8 cellular contexts compared by ENCODE assay signal in the genomic region with DNA sequence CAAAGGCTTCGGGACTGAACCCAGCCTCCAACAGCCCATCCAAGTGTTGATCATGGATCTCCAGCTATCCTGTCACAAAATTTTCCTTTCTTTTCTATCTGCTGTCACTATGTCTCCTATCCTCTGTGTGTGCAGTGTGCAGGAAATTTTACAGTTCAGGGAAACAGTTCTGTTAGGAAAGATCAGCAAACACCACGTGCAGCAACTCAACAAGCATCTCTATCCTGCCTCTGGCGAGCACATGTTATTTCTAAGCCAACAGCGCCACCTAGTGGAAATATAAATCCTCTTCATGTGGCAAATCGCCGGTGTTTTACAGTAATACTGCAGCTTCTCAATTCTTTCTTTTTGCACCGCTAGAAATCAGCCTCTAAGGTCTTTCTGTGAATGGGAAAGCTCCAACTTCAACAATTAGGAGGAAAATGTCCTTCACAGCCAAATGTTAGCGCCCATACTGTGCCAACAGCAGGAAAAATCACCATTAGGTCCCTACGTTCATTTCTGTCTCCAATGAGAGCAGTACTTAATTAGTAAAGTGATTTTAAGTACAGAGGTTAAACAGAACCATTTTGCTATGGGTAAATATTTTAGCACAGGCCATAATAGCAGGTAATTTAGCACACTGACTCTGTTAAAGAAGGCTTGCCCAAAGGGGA. TPM values are rescaled to one million over a fixed set of nuclear protein-coding genes. Genes with fewer than 3 reads are reported as not detected.
A peak's percentile ranks its signal among the peaks of the same experiment; 100 is the strongest.
DNase-seq lines count a peak whose midpoint lies in the region; ATAC-seq and TF ChIP-seq lines count a peak whose summit lies in the region.

No MANE protein-coding gene starts in this region.

- peaks cover 1% of the 10 kb centered on the region for H3K4me1 Mint-ChIP-seq in activated T-cell treated with anti-CD3 and anti-CD28 coated beads, Interleukin-2, amount 50 U/mL, for 24 hours (ENCODE audit: low read depth)
- H3K4me1 Mint-ChIP-seq in MCF 10A (ENCODE audit: insufficient read depth, unreplicated experiment): peaks cover 6% of the 10 kb centered on the region

- no peak overlapping the region for H3K4me3 Mint-ChIP-seq in activated T-cell treated with anti-CD3 and anti-CD28 coated beads, Interleukin-2, amount 50 U/mL, for 24 hours
- no peak overlapping the region for H3K4me3 Mint-ChIP-seq in MCF 10A (ENCODE audit: unreplicated experiment)

- peaks cover 27% of the 10 kb centered on the region for H3K27me3 Mint-ChIP-seq in activated T-cell treated with anti-CD3 and anti-CD28 coated beads, Interleukin-2, amount 50 U/mL, for 24 hours
- H3K27me3 Mint-ChIP-seq in MCF 10A (ENCODE audit: insufficient read depth, unreplicated experiment): no peaks in the 10 kb centered on the region

- no peak overlapping the region for H3K27ac Mint-ChIP-seq in activated T-cell treated with anti-CD3 and anti-CD28 coated beads, Interleukin-2, amount 50 U/mL, for 24 hours
- H3K27ac Mint-ChIP-seq in MCF 10A (ENCODE audit: low read depth, unreplicated experiment): no peak overlapping the region

- CTCF ChIA-PET in MCF 10A (lab: Yijun Ruan, JAX): interaction anchor here (0.6 to 2.7 kb wide), 30 partner anchors 9 to 1283 kb away, joined by 3 to 17 read pairs (median 4); no protein-coding TSS in a partner anchor

- DNase-seq in activated T-cell treated with anti-CD3 and anti-CD28 coated beads for 24 hours (ENCODE audit: low read depth) (peak; percentile 57), NCI-H1694 (lab: John Stamatoyannopoulos, UW) (peak; percentile 74), T follicular helper cell (ENCODE audit: low read depth) (peak; percentile 43), MCF 10A (ENCODE audit: unreplicated experiment) (peak; percentile 86), iris pigment epithelial cell (ENCODE audit: low read depth) (peak; percentile 81)
- DNase-seq in activated T-cell treated with anti-CD3 and anti-CD28 coated beads, Interleukin-2, amount 50 U/mL, for 24 hours: no peak
- peak; percentile 48 to 51 for DNase-seq in stimulated activated CD4-positive, alpha-beta T cell treated with anti-CD3 and anti-CD28 coated beads, Interleukin-2, amount 100 ng/mL, for 48 hours

- intact Hi-C loops in MCF 10A (cut with micrococcal nuclease): loop anchor here (1.0 to 5.0 kb wide), 3 partner anchors 73 to 670 kb away; no protein-coding TSS in a partner anchor

- no TSS peak for BruUV-seq in MCF 10A (replicated peaks; lab: Mats Ljungman, UMichigan)

- peaks cover 9% of the 10 kb centered on the region for H3K9me3 Mint-ChIP-seq in activated T-cell treated with anti-CD3 and anti-CD28 coated beads, Interleukin-2, amount 50 U/mL, for 24 hours
- H3K9me3 Mint-ChIP-seq in MCF 10A (ENCODE audit: unreplicated experiment): peaks cover 14% of the 10 kb centered on the region

- POLR2A ChIA-PET in MCF 10A (lab: Yijun Ruan, JAX): interaction anchor here (0.6 kb wide), 1 partner anchor 30 kb away, joined by 4 read pairs; no protein-coding TSS in a partner anchor

- TF ChIP-seq CTCF in MCF 10A (IDR thresholded peaks at IDR 0.05; ENCODE audit: unreplicated experiment): peak; percentile 68

- H3K36me3 Mint-ChIP-seq in activated T-cell treated with anti-CD3 and anti-CD28 coated beads, Interleukin-2, amount 50 U/mL, for 24 hours (ENCODE audit: low read depth): no peaks in the 10 kb centered on the region
- no peaks in the 10 kb centered on the region for H3K36me3 Mint-ChIP-seq in MCF 10A (ENCODE audit: insufficient read depth, unreplicated experiment)

- ATAC-seq in GM18519 (IDR thresholded peaks at IDR 0.05; ENCODE audit: low FRiP score, unreplicated experiment): no peak

RNA-seq across cellular contexts. Expression of a gene that starts 21.3 kb away (rescaled TPM):
- total RNA-seq in MCF 10A (2022): 8.1 and 9.0 TPM in 2 replicates

RNA-seq across cellular contexts. Expression of a gene that starts 35.3 kb away (rescaled TPM):
- total RNA-seq in MCF 10A (2022): 3.9 and 4.9 TPM in 2 replicates

RNA-seq across cellular contexts. Expression of a gene that starts 35.8 kb away (rescaled TPM):
- not detected in 2 replicates for total RNA-seq in MCF 10A (2022)
